8 cellular contexts compared by ENCODE assay signal in the genomic region with DNA sequence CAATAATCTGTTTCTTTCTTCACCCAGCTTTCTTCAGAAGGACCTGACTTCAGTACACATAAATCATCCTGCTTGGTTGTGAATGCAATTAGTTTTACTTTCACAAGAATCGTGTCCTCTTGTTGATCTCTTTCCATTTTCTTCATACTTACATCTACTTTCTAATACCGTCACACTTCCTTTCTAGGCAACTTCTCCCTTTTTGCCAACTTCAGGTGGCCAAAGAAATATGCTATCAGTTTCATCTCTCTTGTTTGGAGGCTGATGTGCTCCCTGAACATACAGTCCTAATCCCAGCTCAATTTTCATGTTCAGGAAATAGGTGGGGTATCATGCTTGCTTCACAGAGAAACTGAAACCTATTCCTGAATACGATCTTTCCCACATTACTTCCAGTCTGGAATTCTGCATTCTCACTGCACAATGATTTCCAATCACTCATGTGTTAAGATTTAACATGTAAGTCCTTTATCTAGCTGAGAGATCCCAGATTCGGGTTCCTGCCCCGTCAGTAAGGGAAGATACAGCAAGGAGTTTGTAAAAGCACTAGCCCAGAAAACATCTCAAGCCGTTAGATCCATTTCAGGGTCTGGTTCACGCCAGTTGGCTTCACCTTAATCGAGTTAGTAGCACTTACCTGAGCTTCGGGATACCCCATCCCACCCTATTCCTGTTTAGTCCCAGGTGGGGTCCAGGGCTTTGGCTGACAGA. TPM values are rescaled to one million over a fixed set of nuclear protein-coding genes. Genes with fewer than 3 reads are reported as not detected.
DNase-seq lines count a peak whose midpoint lies in the region; ATAC-seq and TF ChIP-seq lines count a peak whose summit lies in the region.

No MANE protein-coding gene starts in this region.

- no peaks in the 10 kb centered on the region for H3K9me3 Mint-ChIP-seq in activated T-cell treated with anti-CD3 and anti-CD28 coated beads, Interleukin-2, amount 50 U/mL, for 24 hours

- peaks cover 24% of the 10 kb centered on the region for H4K20me1 ChIP-seq in osteoblast (ENCODE audit: insufficient read depth, low read length)

- peaks cover 62% of the 10 kb centered on the region for H3K4me1 Mint-ChIP-seq in activated T-cell treated with anti-CD3 and anti-CD28 coated beads, Interleukin-2, amount 50 U/mL, for 24 hours (ENCODE audit: low read depth)

- H3K36me3 Mint-ChIP-seq in activated T-cell treated with anti-CD3 and anti-CD28 coated beads, Interleukin-2, amount 50 U/mL, for 24 hours (ENCODE audit: low read depth): peaks cover 57% of the 10 kb centered on the region

- no peak for ATAC-seq in RWPE2 (ENCODE audit: low read depth)
- no peak for ATAC-seq in HG03521 (IDR thresholded peaks at IDR 0.05; ENCODE audit: unreplicated experiment)

- H3K4me3 Mint-ChIP-seq in activated T-cell treated with anti-CD3 and anti-CD28 coated beads, Interleukin-2, amount 50 U/mL, for 24 hours: peak overlapping the region; percentile 83

- no peaks in the 10 kb centered on the region for H3K27me3 Mint-ChIP-seq in activated T-cell treated with anti-CD3 and anti-CD28 coated beads, Interleukin-2, amount 50 U/mL, for 24 hours

- peaks cover 13% of the 10 kb centered on the region for H3K4me1 ChIP-seq in RWPE2 (ENCODE audit: insufficient read depth, poor library complexity, severe bottlenecking)
- H3K4me1 ChIP-seq in osteoblast (ENCODE audit: insufficient read depth, low read length): peaks cover 28% of the 10 kb centered on the region

- no peak for DNase-seq in activated T-cell treated with anti-CD3 and anti-CD28 coated beads, Interleukin-2, amount 50 U/mL, for 24 hours
- DNase-seq in activated T-cell treated with anti-CD3 and anti-CD28 coated beads for 4 hours: no peak
- DNase-seq in RWPE2 (ENCODE audit: low spot score): no peak
- no peak for DNase-seq in epithelial cell of prostate (ENCODE audit: low read depth, low spot score)
- DNase-seq in osteoblast (ENCODE audit: insufficient read length, low spot score, missing footprints): peak; percentile 90
- DNase-seq in NCI-H1436 (lab: John Stamatoyannopoulos, UW): no peak
- DNase-seq in stimulated activated CD4-positive, alpha-beta T cell treated with anti-CD3 and anti-CD28 coated beads, Interleukin-4, amount 100 ng/mL, for 24 hours: no peak

- H3K9me3 ChIP-seq in RWPE2 (ENCODE audit: severe bottlenecking): no peaks in the 10 kb centered on the region
- no peaks in the 10 kb centered on the region for H3K9me3 ChIP-seq in osteoblast (ENCODE audit: low read depth, low read length)

- H3K36me3 ChIP-seq in RWPE2 (ENCODE audit: low read depth) (peaks cover 27% of the 10 kb centered on the region), osteoblast (ENCODE audit: insufficient read depth, low read length) (no peaks in the 10 kb centered on the region)

- H3K27me3 ChIP-seq in RWPE2 (ENCODE audit: insufficient read depth, poor library complexity, severe bottlenecking): no peaks in the 10 kb centered on the region
- H3K27me3 ChIP-seq in osteoblast (ENCODE audit: insufficient read depth, low read length): no peaks in the 10 kb centered on the region

- peaks cover 49% of the 10 kb centered on the region for H3K79me2 ChIP-seq in osteoblast (ENCODE audit: insufficient read depth, low read length)

- peak overlapping the region; percentile 48 for H3K4me3 ChIP-seq in RWPE2 (ENCODE audit: severe bottlenecking)
- peak overlapping the region; percentile 92 for H3K4me3 ChIP-seq in osteoblast (ENCODE audit: insufficient read depth, low read length)

- peak overlapping the region; percentile 91 for H3K27ac Mint-ChIP-seq in activated T-cell treated with anti-CD3 and anti-CD28 coated beads, Interleukin-2, amount 50 U/mL, for 24 hours

- peak overlapping the region; percentile 56 for H2AFZ ChIP-seq in osteoblast (ENCODE audit: low read length)

- H3K27ac ChIP-seq in RWPE2 (ENCODE audit: poor library complexity, severe bottlenecking) (peak overlapping the region; percentile 91), epithelial cell of prostate (peak overlapping the region; percentile 96), osteoblast (ENCODE audit: low read depth, low read length) (peak overlapping the region; percentile 89)

- TF ChIP-seq CTCF in RWPE2 (IDR thresholded peaks at IDR 0.05; ENCODE audit: poor library complexity, severe bottlenecking) (no peak), osteoblast (IDR thresholded peaks at IDR 0.05; ENCODE audit: extremely low read depth, low read depth, low read length) (no peak)

- H3K4me2 ChIP-seq in osteoblast (ENCODE audit: insufficient read depth, low read length): peak overlapping the region; percentile 98

RNA-seq across cellular contexts. Expression of gene SLC25A28, which starts 1.0 kb away (rescaled TPM):
- total RNA-seq in osteoblast: 16.2 and 16.3 TPM in 2 replicates

RNA-seq across cellular contexts. Expression of gene ENTPD7, which starts 40.1 kb away (rescaled TPM):
- total RNA-seq in osteoblast: 33.3 and 35.5 TPM in 2 replicates
